Comparison of ENCODE assay signal across 1 cellular context in the genomic region with DNA sequence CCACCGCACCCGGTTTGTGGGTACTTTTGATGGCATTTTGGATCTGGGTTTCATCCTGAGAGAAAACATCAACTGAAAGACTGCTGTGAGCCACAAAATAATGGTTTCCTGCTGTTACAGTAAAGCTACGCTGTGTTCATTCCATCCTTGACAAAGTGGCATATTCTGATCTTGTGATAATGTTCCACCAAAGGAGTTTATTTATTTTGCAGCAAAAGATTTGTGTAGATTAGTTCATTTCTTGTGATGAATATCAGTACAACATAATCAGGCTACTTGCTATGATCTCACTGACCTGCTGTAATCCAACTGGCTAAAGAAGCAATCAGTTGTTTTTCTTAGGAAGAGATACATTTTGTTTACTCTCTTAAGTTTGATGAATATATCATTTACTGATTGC.
TF ChIP-seq lines count a peak whose summit lies in the region.

No MANE protein-coding gene starts in this region.

TF ChIP-seq in HEK293, 187 proteins besides CTCF, POLR2A, EP300 and RAD21 (continued from another document):
- TF ChIP-seq, protein P1, sequence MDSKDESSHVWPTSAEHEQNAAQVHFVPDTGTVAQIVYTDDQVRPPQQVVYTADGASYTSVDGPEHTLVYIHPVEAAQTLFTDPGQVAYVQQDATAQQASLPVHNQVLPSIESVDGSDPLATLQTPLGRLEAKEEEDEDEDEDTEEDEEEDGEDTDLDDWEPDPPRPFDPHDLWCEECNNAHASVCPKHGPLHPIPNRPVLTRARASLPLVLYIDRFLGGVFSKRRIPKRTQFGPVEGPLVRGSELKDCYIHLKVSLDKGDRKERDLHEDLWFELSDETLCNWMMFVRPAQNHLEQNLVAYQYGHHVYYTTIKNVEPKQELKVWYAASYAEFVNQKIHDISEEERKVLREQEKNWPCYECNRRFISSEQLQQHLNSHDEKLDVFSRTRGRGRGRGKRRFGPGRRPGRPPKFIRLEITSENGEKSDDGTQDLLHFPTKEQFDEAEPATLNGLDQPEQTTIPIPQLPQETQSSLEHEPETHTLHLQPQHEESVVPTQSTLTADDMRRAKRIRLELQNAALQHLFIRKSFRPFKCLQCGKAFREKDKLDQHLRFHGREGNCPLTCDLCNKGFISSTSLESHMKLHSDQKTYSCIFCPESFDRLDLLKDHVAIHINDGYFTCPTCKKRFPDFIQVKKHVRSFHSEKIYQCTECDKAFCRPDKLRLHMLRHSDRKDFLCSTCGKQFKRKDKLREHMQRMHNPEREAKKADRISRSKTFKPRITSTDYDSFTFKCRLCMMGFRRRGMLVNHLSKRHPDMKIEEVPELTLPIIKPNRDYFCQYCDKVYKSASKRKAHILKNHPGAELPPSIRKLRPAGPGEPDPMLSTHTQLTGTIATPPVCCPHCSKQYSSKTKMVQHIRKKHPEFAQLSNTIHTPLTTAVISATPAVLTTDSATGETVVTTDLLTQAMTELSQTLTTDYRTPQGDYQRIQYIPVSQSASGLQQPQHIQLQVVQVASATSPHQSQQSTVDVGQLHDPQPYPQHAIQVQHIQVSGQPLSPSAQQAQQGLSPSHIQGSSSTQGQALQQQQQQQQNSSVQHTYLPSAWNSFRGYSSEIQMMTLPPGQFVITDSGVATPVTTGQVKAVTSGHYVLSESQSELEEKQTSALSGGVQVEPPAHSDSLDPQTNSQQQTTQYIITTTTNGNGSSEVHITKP (tag by site-specific recombination; IDR thresholded peaks at IDR 0.05), result no peak
- TF ChIP-seq OSR2 (tag by site-specific recombination; IDR thresholded peaks at IDR 0.05) (peak; percentile 74; the same call in 1 of the 2 replicates), FEZF1 (tag by site-specific recombination; IDR thresholded peaks at IDR 0.05) (peak; percentile 46)
- TF ChIP-seq, protein P2, sequence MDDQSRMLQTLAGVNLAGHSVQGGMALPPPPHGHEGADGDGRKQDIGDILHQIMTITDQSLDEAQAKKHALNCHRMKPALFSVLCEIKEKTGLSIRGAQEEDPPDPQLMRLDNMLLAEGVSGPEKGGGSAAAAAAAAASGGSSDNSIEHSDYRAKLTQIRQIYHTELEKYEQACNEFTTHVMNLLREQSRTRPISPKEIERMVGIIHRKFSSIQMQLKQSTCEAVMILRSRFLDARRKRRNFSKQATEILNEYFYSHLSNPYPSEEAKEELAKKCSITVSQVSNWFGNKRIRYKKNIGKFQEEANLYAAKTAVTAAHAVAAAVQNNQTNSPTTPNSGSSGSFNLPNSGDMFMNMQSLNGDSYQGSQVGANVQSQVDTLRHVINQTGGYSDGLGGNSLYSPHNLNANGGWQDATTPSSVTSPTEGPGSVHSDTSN (CRISPR knock-in tag; IDR thresholded peaks at IDR 0.05), result no peak
- TF ChIP-seq, protein P3, sequence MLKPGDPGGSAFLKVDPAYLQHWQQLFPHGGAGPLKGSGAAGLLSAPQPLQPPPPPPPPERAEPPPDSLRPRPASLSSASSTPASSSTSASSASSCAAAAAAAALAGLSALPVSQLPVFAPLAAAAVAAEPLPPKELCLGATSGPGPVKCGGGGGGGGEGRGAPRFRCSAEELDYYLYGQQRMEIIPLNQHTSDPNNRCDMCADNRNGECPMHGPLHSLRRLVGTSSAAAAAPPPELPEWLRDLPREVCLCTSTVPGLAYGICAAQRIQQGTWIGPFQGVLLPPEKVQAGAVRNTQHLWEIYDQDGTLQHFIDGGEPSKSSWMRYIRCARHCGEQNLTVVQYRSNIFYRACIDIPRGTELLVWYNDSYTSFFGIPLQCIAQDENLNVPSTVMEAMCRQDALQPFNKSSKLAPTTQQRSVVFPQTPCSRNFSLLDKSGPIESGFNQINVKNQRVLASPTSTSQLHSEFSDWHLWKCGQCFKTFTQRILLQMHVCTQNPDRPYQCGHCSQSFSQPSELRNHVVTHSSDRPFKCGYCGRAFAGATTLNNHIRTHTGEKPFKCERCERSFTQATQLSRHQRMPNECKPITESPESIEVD (tag by site-specific recombination; IDR thresholded peaks at IDR 0.05), result peak; percentile 54
- TF ChIP-seq, protein P4, sequence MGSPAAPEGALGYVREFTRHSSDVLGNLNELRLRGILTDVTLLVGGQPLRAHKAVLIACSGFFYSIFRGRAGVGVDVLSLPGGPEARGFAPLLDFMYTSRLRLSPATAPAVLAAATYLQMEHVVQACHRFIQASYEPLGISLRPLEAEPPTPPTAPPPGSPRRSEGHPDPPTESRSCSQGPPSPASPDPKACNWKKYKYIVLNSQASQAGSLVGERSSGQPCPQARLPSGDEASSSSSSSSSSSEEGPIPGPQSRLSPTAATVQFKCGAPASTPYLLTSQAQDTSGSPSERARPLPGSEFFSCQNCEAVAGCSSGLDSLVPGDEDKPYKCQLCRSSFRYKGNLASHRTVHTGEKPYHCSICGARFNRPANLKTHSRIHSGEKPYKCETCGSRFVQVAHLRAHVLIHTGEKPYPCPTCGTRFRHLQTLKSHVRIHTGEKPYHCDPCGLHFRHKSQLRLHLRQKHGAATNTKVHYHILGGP (tag by site-specific recombination; IDR thresholded peaks at IDR 0.05), result no peak
TF ChIP-seq in HEK293: peak in this region for 4.
